ENCODE assay signal across 1 cellular context in genomic region chr22:29520851-29521250, GRCh38.
TF ChIP-seq lines count a peak whose summit lies in the region.

No MANE protein-coding gene starts in this region.

TF ChIP-seq in HepG2, 621 proteins besides CTCF, POLR2A, EP300 and RAD21 (continued from another document):
- TF ChIP-seq MAFK (conservative IDR thresholded peaks at IDR 0.05 in 1 of 2, IDR thresholded peaks at IDR 0.05 in 1 of 2; ENCODE audit: low read length in 2 of 2) (peak; percentile 29 to 38; a peak in 2 of 4 replicates), MXD1 (CRISPR knock-in tag; IDR thresholded peaks at IDR 0.05) (no peak)
